ENCODE assay signal across 20 cellular contexts in genomic region chrX:68403522-68403921, GRCh38. TPM values are rescaled to one million over a fixed set of nuclear protein-coding genes. Genes with fewer than 3 reads are reported as not detected.
DNase-seq lines count a peak whose midpoint lies in the region; ATAC-seq, FAIRE-seq and TF ChIP-seq lines count a peak whose summit lies in the region.
"Had no signal": no experiment of that assay in that cellular context is flagged by ENCODE, and none has a peak within 500 bp of the region (broad histone marks: within the 10 kb centered on the region; RNA-seq: fewer than 3 reads in every experiment).

No MANE protein-coding gene starts in this region.

- H3K27me3 ChIP-seq in astrocyte (ENCODE audit: insufficient read depth, low read length), result no peaks in the 10 kb centered on the region
- H3K27me3 ChIP-seq in parathyroid adenoma (ENCODE audit: control insufficient read depth, insufficient read depth, low read length), result no peaks in the 10 kb centered on the region
- H3K27me3 ChIP-seq: BE2C had no signal

- H3K4me1 Mint-ChIP-seq in astrocyte (ENCODE audit: low read depth, unreplicated experiment), result peaks cover 3% of the 10 kb centered on the region
- H3K4me1 Mint-ChIP-seq: CD4-positive, CD25-positive, alpha-beta regulatory T cell; CD8-positive, alpha-beta memory T cell; H9 had no signal

- no peaks in the 10 kb centered on the region for H3K36me3 ChIP-seq in astrocyte (ENCODE audit: insufficient read depth, low read length)
- no peaks in the 10 kb centered on the region for H3K36me3 ChIP-seq in parathyroid adenoma (ENCODE audit: control insufficient read depth, insufficient read depth, low read length)
- H3K36me3 ChIP-seq: BE2C had no signal

- H3K4me2 ChIP-seq in astrocyte (ENCODE audit: low read length), result no peak overlapping the region
- H3K4me2 ChIP-seq in parathyroid adenoma (ENCODE audit: low read length), result peak overlapping the region; percentile 17

- H3K27ac ChIP-seq in astrocyte (ENCODE audit: low read depth, low read length), result no peak overlapping the region
- H3K27ac ChIP-seq in parathyroid adenoma, result no peak overlapping the region

- DNase-seq in left ventricle myocardium superior, result no peak
- no peak for DNase-seq in left cardiac atrium
- no peak for DNase-seq in astrocyte (ENCODE audit: low read depth)
- no peak for DNase-seq in NCI-H2196 (lab: John Stamatoyannopoulos, UW; ENCODE audit: unreplicated experiment)
- no peak for DNase-seq in cerebellar nuclear complex (lab: John Stamatoyannopoulos, UW)
- no peak for DNase-seq in DMS79 (lab: John Stamatoyannopoulos, UW)
- DNase-seq: BE2C; C1 segment of cervical spinal cord; CD4-positive, CD25-positive, alpha-beta regulatory T cell; CD8-positive, alpha-beta memory T cell; COR-L47; DMS 273 treated with DMSO at 0.1 percent for 48 hours; DMS53; H9 had no signal

- H3K4me3 ChIP-seq in astrocyte (ENCODE audit: insufficient read depth, low read depth, low read length) (no peak overlapping the region), parathyroid adenoma (ENCODE audit: low read depth, low read length) (no peak overlapping the region)

- H3K9ac ChIP-seq in astrocyte (ENCODE audit: low read length) (no peak overlapping the region), parathyroid adenoma (no peak overlapping the region)

- TF ChIP-seq CTCF in astrocyte (IDR thresholded peaks at IDR 0.05; ENCODE audit: insufficient read depth, low read depth, low read length), result no peak
- TF ChIP-seq CTCF in parathyroid adenoma (IDR thresholded peaks at IDR 0.05), result no peak

- H3K9me3 Mint-ChIP-seq in astrocyte (ENCODE audit: unreplicated experiment), result no peaks in the 10 kb centered on the region
- H3K9me3 Mint-ChIP-seq: CD4-positive, CD25-positive, alpha-beta regulatory T cell; CD8-positive, alpha-beta memory T cell had no signal

- H3K4me1 ChIP-seq in astrocyte (ENCODE audit: insufficient read depth, low read length) (no peaks in the 10 kb centered on the region), parathyroid adenoma (peaks cover 7% of the 10 kb centered on the region)
- H3K4me1 ChIP-seq: BE2C had no signal

- no peaks in the 10 kb centered on the region for H4K20me1 ChIP-seq in astrocyte (ENCODE audit: insufficient read depth, low read length)

- H3K9me3 ChIP-seq in astrocyte (ENCODE audit: insufficient read depth, low read depth, low read length) (no peaks in the 10 kb centered on the region), parathyroid adenoma (ENCODE audit: control insufficient read depth, low read length) (no peaks in the 10 kb centered on the region)
- H3K9me3 ChIP-seq: BE2C had no signal

- intact Hi-C loops in left ventricle myocardium superior (cut with micrococcal nuclease), result no loop called here
- intact Hi-C loops in left cardiac atrium (cut with DNase I), result no loop called here

- peak; percentile 59 for ATAC-seq in left ventricle myocardium superior
- no peak for ATAC-seq in left cardiac atrium
- ATAC-seq: HepG2 had no signal

- peak; percentile 67 for FAIRE-seq in astrocyte (lab: Jason Lieb, UNC)
- FAIRE-seq: G401.6, GM12891, GM19239, H1, HepG2 had no signal

- H3K79me2 ChIP-seq in astrocyte (ENCODE audit: insufficient read depth, low read length) (no peaks in the 10 kb centered on the region), parathyroid adenoma (no peaks in the 10 kb centered on the region)

- H3K36me3 Mint-ChIP-seq in astrocyte (ENCODE audit: low read depth, unreplicated experiment), result peaks cover 2% of the 10 kb centered on the region
- H3K36me3 Mint-ChIP-seq: CD4-positive, CD25-positive, alpha-beta regulatory T cell; CD8-positive, alpha-beta memory T cell had no signal

- no peak overlapping the region for H2AFZ ChIP-seq in astrocyte (ENCODE audit: low read depth, low read length)
- no peak overlapping the region for H2AFZ ChIP-seq in parathyroid adenoma

- H3K27me3 Mint-ChIP-seq in astrocyte (ENCODE audit: low read depth, unreplicated experiment), result no peaks in the 10 kb centered on the region
- H3K27me3 Mint-ChIP-seq: CD4-positive, CD25-positive, alpha-beta regulatory T cell had no signal

- no peak overlapping the region for H3K27ac Mint-ChIP-seq in astrocyte (ENCODE audit: unreplicated experiment)
- H3K27ac Mint-ChIP-seq: CD4-positive, CD25-positive, alpha-beta regulatory T cell; CD8-positive, alpha-beta memory T cell; H9 had no signal

- no peak overlapping the region for H3K4me3 Mint-ChIP-seq in astrocyte (ENCODE audit: unreplicated experiment)
- H3K4me3 Mint-ChIP-seq: CD4-positive, CD25-positive, alpha-beta regulatory T cell; CD8-positive, alpha-beta memory T cell; H9 had no signal

RNA-seq across cellular contexts. Expression of gene OPHN1, which starts 29.8 kb away (rescaled TPM):
- total RNA-seq in left ventricle myocardium superior (3.8 TPM), left cardiac atrium (1 to 10 TPM; 3.1 to 5.7 TPM), astrocyte (3.7 and 5.1 TPM in 2 replicates)
